ENCODE assay signal across 1 cellular context in the genomic region with DNA sequence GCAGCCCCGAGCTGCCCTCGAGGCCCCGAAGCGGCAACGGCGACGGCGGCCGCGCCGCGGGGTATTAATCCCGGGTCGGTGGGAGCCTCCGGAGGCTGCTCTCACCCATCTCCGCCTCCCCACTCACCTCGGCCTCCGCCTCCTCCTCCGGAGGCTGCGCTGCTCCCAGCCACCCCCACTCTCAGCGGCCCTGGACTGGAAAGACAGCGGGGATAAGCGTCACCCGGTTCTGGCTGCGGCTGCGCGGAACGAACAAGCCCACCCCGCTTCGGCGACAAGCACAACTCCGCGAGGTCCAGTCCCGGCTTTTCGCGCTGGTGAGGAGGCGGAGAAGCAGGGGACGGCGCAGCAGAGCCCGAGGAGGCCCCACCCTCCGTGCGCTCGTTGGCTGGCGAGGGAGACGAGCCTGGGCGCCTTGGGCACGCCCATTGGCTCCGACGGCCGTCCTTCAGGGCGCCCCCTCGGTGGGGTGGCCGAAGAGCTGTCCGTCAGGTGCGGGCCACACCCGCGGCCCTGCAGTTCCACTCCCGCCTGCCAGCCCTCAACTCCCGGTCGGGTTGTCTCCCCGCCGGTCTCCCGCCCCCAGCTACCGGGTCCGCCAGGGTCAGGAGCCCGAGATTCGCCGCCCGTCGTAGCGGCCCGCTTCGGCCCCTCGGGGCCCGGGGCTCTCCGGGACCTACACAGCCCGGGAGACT.
TF ChIP-seq lines count a peak whose summit lies in the region.

A gene (minus strand): TSS at position 327 of the 695 bp plus-strand sequence. CDS start 11,469 bp downstream, outside the sequence.

TF ChIP-seq in GM12878, 131 proteins besides CTCF, POLR2A, EP300 and RAD21 (continued from another document):
- peak; percentile 82 for TF ChIP-seq POLR2AphosphoS5 (IDR thresholded peaks at IDR 0.05; ENCODE audit: low read length)
- TF ChIP-seq BACH1 (IDR thresholded peaks at IDR 0.05; ENCODE audit: borderline replicate concordance) = peak; percentile 6; the same call in 1 of the 2 replicates
- TF ChIP-seq STAT1 (conservative IDR thresholded peaks at IDR 0.05) = peak; percentile 56; the same call in 1 of the 2 replicates
- TF ChIP-seq RCOR1 (conservative IDR thresholded peaks at IDR 0.05; ENCODE audit: low read depth, low read length) = no peak
- TF ChIP-seq SREBF1 (IDR thresholded peaks at IDR 0.05; ENCODE audit: low read length) = no peak
- TF ChIP-seq JUND (IDR thresholded peaks at IDR 0.05; ENCODE audit: low read depth, low read length) = no peak
- TF ChIP-seq, protein P1, sequence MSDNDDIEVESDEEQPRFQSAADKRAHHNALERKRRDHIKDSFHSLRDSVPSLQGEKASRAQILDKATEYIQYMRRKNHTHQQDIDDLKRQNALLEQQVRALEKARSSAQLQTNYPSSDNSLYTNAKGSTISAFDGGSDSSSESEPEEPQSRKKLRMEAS (IDR thresholded peaks at IDR 0.05; ENCODE audit: low read depth, low read length) = no peak
- TF ChIP-seq KDM1A (IDR thresholded peaks at IDR 0.05; ENCODE audit: borderline replicate concordance) = no peak
- no peak for TF ChIP-seq ZNF274 (IDR thresholded peaks at IDR 0.05; ENCODE audit: insufficient read depth, insufficient read length)
- TF ChIP-seq RB1 (IDR thresholded peaks at IDR 0.05; ENCODE audit: borderline replicate concordance) = peak; percentile 15; the same call in 1 of the 2 replicates
- TF ChIP-seq CBX3 (IDR thresholded peaks at IDR 0.05; ENCODE audit: borderline replicate concordance, low read depth) = no peak
- TF ChIP-seq HDAC2 (IDR thresholded peaks at IDR 0.05) = no peak
- no peak for TF ChIP-seq ATF7 (IDR thresholded peaks at IDR 0.05; ENCODE audit: low read depth)
- TF ChIP-seq, protein P2, sequence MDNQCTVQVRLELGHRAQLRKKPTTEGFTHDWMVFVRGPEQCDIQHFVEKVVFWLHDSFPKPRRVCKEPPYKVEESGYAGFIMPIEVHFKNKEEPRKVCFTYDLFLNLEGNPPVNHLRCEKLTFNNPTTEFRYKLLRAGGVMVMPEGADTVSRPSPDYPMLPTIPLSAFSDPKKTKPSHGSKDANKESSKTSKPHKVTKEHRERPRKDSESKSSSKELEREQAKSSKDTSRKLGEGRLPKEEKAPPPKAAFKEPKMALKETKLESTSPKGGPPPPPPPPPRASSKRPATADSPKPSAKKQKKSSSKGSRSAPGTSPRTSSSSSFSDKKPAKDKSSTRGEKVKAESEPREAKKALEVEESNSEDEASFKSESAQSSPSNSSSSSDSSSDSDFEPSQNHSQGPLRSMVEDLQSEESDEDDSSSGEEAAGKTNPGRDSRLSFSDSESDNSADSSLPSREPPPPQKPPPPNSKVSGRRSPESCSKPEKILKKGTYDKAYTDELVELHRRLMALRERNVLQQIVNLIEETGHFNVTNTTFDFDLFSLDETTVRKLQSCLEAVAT (IDR thresholded peaks at IDR 0.05) = no peak
- TF ChIP-seq, protein P3, sequence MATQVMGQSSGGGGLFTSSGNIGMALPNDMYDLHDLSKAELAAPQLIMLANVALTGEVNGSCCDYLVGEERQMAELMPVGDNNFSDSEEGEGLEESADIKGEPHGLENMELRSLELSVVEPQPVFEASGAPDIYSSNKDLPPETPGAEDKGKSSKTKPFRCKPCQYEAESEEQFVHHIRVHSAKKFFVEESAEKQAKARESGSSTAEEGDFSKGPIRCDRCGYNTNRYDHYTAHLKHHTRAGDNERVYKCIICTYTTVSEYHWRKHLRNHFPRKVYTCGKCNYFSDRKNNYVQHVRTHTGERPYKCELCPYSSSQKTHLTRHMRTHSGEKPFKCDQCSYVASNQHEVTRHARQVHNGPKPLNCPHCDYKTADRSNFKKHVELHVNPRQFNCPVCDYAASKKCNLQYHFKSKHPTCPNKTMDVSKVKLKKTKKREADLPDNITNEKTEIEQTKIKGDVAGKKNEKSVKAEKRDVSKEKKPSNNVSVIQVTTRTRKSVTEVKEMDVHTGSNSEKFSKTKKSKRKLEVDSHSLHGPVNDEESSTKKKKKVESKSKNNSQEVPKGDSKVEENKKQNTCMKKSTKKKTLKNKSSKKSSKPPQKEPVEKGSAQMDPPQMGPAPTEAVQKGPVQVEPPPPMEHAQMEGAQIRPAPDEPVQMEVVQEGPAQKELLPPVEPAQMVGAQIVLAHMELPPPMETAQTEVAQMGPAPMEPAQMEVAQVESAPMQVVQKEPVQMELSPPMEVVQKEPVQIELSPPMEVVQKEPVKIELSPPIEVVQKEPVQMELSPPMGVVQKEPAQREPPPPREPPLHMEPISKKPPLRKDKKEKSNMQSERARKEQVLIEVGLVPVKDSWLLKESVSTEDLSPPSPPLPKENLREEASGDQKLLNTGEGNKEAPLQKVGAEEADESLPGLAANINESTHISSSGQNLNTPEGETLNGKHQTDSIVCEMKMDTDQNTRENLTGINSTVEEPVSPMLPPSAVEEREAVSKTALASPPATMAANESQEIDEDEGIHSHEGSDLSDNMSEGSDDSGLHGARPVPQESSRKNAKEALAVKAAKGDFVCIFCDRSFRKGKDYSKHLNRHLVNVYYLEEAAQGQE (IDR thresholded peaks at IDR 0.05; ENCODE audit: low read depth, low read length) = no peak
